2 cellular contexts compared by ENCODE assay signal in the genomic region with DNA sequence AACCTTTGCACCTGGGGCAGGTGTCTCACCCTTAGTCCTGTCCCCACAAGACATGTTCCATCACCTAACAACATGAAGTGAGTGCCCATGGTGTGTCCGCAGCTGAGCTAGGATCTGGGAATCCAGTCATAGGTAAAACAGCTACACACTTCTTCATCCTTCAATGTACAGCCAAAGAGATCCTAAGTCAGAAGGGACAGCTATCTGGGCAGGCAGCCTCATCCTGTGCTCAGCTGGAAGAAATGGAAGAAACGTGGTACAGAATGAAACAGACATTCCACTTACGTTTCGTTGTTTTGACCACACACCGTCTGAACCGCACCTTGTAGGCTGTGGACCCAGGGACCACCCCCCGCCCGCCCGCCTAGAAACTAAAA.
TF ChIP-seq lines count a peak whose summit lies in the region.

No MANE protein-coding gene starts in this region.

TF ChIP-seq in endothelial cell of umbilical vein, 7 proteins besides CTCF, POLR2A, EP300 and RAD21:
- TF ChIP-seq, protein P1, sequence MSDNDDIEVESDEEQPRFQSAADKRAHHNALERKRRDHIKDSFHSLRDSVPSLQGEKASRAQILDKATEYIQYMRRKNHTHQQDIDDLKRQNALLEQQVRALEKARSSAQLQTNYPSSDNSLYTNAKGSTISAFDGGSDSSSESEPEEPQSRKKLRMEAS (IDR thresholded peaks at IDR 0.05; ENCODE audit: insufficient read depth, insufficient read length) = no peak
- TF ChIP-seq MYC (IDR thresholded peaks at IDR 0.05; ENCODE audit: low read depth, low read length) (no peak), FOS (IDR thresholded peaks at IDR 0.05; ENCODE audit: borderline replicate concordance, insufficient read depth, low read length) (no peak), POLR2AphosphoS5 (IDR thresholded peaks at IDR 0.05; ENCODE audit: insufficient read depth, low read depth, low read length) (no peak)

TF ChIP-seq in HepG2, 621 proteins besides CTCF, POLR2A, EP300 and RAD21:
- no peak for TF ChIP-seq ZNF34 (CRISPR knock-in tag; IDR thresholded peaks at IDR 0.05; ENCODE audit: borderline replicate concordance)
